Comparison of ENCODE assay signal across 8 cellular contexts in genomic region chr10:73810358-73810734, GRCh38. TPM values are rescaled to one million over a fixed set of nuclear protein-coding genes. Genes with fewer than 3 reads are reported as not detected.
A peak's percentile ranks its signal among the peaks of the same experiment; 100 is the strongest.
DNase-seq lines count a peak whose midpoint lies in the region; ATAC-seq and TF ChIP-seq lines count a peak whose summit lies in the region.

No MANE protein-coding gene starts in this region.

- H3K27me3 Mint-ChIP-seq in stimulated activated naive CD8-positive, alpha-beta T cell treated with anti-CD3 and anti-CD28 coated beads, Interleukin-15, Interleukin-2, amounts not matched to agents 100 ng/mL and 50 ng/mL, for 24 hours, result no peaks in the 10 kb centered on the region
- H3K27me3 Mint-ChIP-seq in brain (peaks cover 7% of the 10 kb centered on the region), mesothelial cell of epicardium (ENCODE audit: low read depth) (no peaks in the 10 kb centered on the region)

- H3K4me1 Mint-ChIP-seq in stimulated activated naive CD8-positive, alpha-beta T cell treated with anti-CD3 and anti-CD28 coated beads, Interleukin-15, Interleukin-2, amounts not matched to agents 100 ng/mL and 50 ng/mL, for 24 hours (ENCODE audit: low read depth), result peaks cover 52% of the 10 kb centered on the region
- peaks cover 38% of the 10 kb centered on the region for H3K4me1 Mint-ChIP-seq in brain
- peaks cover 4% of the 10 kb centered on the region for H3K4me1 Mint-ChIP-seq in mesothelial cell of epicardium

- ATAC-seq in stimulated activated naive CD8-positive, alpha-beta T cell treated with anti-CD3 and anti-CD28 coated beads, Interleukin-15, Interleukin-2, amounts not matched to agents 100 U/mL and 50 U/mL, for 24 hours, result no peak
- no peak for ATAC-seq in HG03175 (IDR thresholded peaks at IDR 0.05; ENCODE audit: unreplicated experiment)
- no peak for ATAC-seq in GM21367 (IDR thresholded peaks at IDR 0.05; ENCODE audit: unreplicated experiment)

- peak overlapping the region; percentile 93 for H3K4me3 Mint-ChIP-seq in stimulated activated naive CD8-positive, alpha-beta T cell treated with anti-CD3 and anti-CD28 coated beads, Interleukin-15, Interleukin-2, amounts not matched to agents 100 ng/mL and 50 ng/mL, for 24 hours
- H3K4me3 Mint-ChIP-seq in brain (peak overlapping the region; percentile 85 to 93 (median 87)), mesothelial cell of epicardium (peak overlapping the region; percentile 78)

- H3K9me3 Mint-ChIP-seq in stimulated activated naive CD8-positive, alpha-beta T cell treated with anti-CD3 and anti-CD28 coated beads, Interleukin-15, Interleukin-2, amounts not matched to agents 100 ng/mL and 50 ng/mL, for 24 hours, result no peaks in the 10 kb centered on the region
- no peaks in the 10 kb centered on the region for H3K9me3 Mint-ChIP-seq in brain
- no peaks in the 10 kb centered on the region for H3K9me3 Mint-ChIP-seq in mesothelial cell of epicardium

- H3K36me3 Mint-ChIP-seq in stimulated activated naive CD8-positive, alpha-beta T cell treated with anti-CD3 and anti-CD28 coated beads, Interleukin-15, Interleukin-2, amounts not matched to agents 100 ng/mL and 50 ng/mL, for 24 hours (ENCODE audit: low read depth), result peaks cover 56% of the 10 kb centered on the region
- peaks cover 37% of the 10 kb centered on the region for H3K36me3 Mint-ChIP-seq in brain
- peaks cover 28% of the 10 kb centered on the region for H3K36me3 Mint-ChIP-seq in mesothelial cell of epicardium

- no peak for TF ChIP-seq CTCF in brain (conservative IDR thresholded peaks at IDR 0.05)
- TF ChIP-seq CTCF in mesothelial cell of epicardium (IDR thresholded peaks at IDR 0.05; ENCODE audit: unreplicated experiment), result no peak

- DNase-seq in stimulated activated naive CD8-positive, alpha-beta T cell treated with anti-CD3 and anti-CD28 coated beads, Interleukin-15, Interleukin-2, amounts not matched to agents 100 U/mL and 50 U/mL, for 24 hours, result no peak
- no peak for DNase-seq in mesothelial cell of epicardium (ENCODE audit: low spot score in 2 of 2, unreplicated experiment in 2 of 2)
- no peak for DNase-seq in NCI-H1092 (lab: John Stamatoyannopoulos, UW)
- DNase-seq in EL, result no peak

- peak overlapping the region; percentile 94 for H3K27ac Mint-ChIP-seq in stimulated activated naive CD8-positive, alpha-beta T cell treated with anti-CD3 and anti-CD28 coated beads, Interleukin-15, Interleukin-2, amounts not matched to agents 100 ng/mL and 50 ng/mL, for 24 hours
- H3K27ac Mint-ChIP-seq in brain, result peak overlapping the region; percentile 55 to 92 (median 72)
- peak overlapping the region; percentile 69 for H3K27ac Mint-ChIP-seq in mesothelial cell of epicardium

RNA-seq across cellular contexts. Expression of gene NDST2, which starts 1.1 kb away (rescaled TPM):
- 9.0 TPM for polyA plus RNA-seq in brain (ENCODE audit: insufficient read depth, low read depth, low replicate concordance)
- 37.2 to 40.8 TPM (median 38.7 TPM) in 3 replicates for total RNA-seq in mesothelial cell of epicardium

RNA-seq across cellular contexts. Expression of gene ZSWIM8, which starts 24.9 kb away (rescaled TPM):
- polyA plus RNA-seq in brain (ENCODE audit: insufficient read depth, low read depth, low replicate concordance), result 81.2 TPM
- 121 to 131 TPM (median 122 TPM) in 3 replicates for total RNA-seq in mesothelial cell of epicardium

RNA-seq across cellular contexts. Expression of gene CHCHD1, which starts 28.5 kb away (rescaled TPM):
- 35.9 TPM for polyA plus RNA-seq in brain (ENCODE audit: insufficient read depth, low read depth, low replicate concordance)
- 21.0 to 23.5 TPM (median 23.1 TPM) in 3 replicates for total RNA-seq in mesothelial cell of epicardium
